1 cellular context compared by ENCODE assay signal in genomic region chr7:78019457-78020130, GRCh38.
TF ChIP-seq lines count a peak whose summit lies in the region.

No MANE protein-coding gene starts in this region.

TF ChIP-seq in H1, 55 proteins besides CTCF, POLR2A, EP300 and RAD21 (continued from another document):
- TF ChIP-seq BRCA1 (IDR thresholded peaks at IDR 0.05; ENCODE audit: low read depth, low read length) (no peak), POU5F1 (IDR thresholded peaks at IDR 0.05; ENCODE audit: low read depth, low read length) (no peak), NRF1 (IDR thresholded peaks at IDR 0.05; ENCODE audit: low read depth, low read length) (no peak), SUZ12 (IDR thresholded peaks at IDR 0.05; ENCODE audit: low read length) (0 out of 2 replicates have a peak, but pooled peaks have one; percentile 27), HDAC2 (IDR thresholded peaks at IDR 0.05; ENCODE audit: borderline replicate concordance in 1 of 2, low read depth in 2 of 2, low read length in 2 of 2) (0 out of 4 replicates have a peak, but pooled peaks of 1 of the 2 experiments have one; percentile 32), MAFK (IDR thresholded peaks at IDR 0.05; ENCODE audit: low read depth, low read length) (no peak), CBX8 (IDR thresholded peaks at IDR 0.05; ENCODE audit: borderline replicate concordance, low read depth, low read length) (no peak)
